Comparison of ENCODE assay signal across 8 cellular contexts in genomic region chr1:61081135-61081636, GRCh38. TPM values are rescaled to one million over a fixed set of nuclear protein-coding genes. Genes with fewer than 3 reads are reported as not detected.
DNase-seq lines count a peak whose midpoint lies in the region; ATAC-seq and TF ChIP-seq lines count a peak whose summit lies in the region.

No MANE protein-coding gene starts in this region.

- H3F3A ChIP-seq in DOHH2 (ENCODE audit: control insufficient read depth, insufficient read depth): peaks cover 48% of the 10 kb centered on the region

- H3K36me3 ChIP-seq in DOHH2 (ENCODE audit: control insufficient read depth, low read length): no peaks in the 10 kb centered on the region
- no peaks in the 10 kb centered on the region for H3K36me3 ChIP-seq in prostate gland

- intact Hi-C loops in prostate gland (cut with DNase I): loop anchor here (5.0 to 10.0 kb wide), 2 partner anchors 101 to 374 kb away; no protein-coding TSS in a partner anchor

- H3K27ac ChIP-seq in DOHH2 (ENCODE audit: low read depth, low read length) (peak overlapping the region; percentile 72), epithelial cell of prostate (peak overlapping the region; percentile 73), prostate gland (peak overlapping the region; percentile 89 to 97)

- H3K9me2 ChIP-seq in DOHH2 (replicated peaks; ENCODE audit: control insufficient read depth, low read length): no peaks in the 10 kb centered on the region

- H3K27me3 ChIP-seq in DOHH2 (ENCODE audit: control insufficient read depth, low read length): no peaks in the 10 kb centered on the region
- H3K27me3 ChIP-seq in prostate gland (replicated peaks; ENCODE audit: insufficient read depth): no peaks in the 10 kb centered on the region

- peak overlapping the region; percentile 98 for H3K4me2 ChIP-seq in DOHH2 (ENCODE audit: low read length)

- H4K20me1 ChIP-seq in DOHH2 (ENCODE audit: control insufficient read depth, insufficient read depth, low read depth, low read length): no peaks in the 10 kb centered on the region

- peaks cover 45% of the 10 kb centered on the region for H3K79me2 ChIP-seq in DOHH2 (ENCODE audit: control insufficient read depth, low read length)

- H3K9me3 ChIP-seq in DOHH2 (ENCODE audit: control insufficient read depth, insufficient read depth, low read length): no peaks in the 10 kb centered on the region
- H3K9me3 ChIP-seq in prostate gland: no peaks in the 10 kb centered on the region

- no peak for TF ChIP-seq CTCF in DOHH2 (IDR thresholded peaks at IDR 0.05; ENCODE audit: low read depth, low read length, poor library complexity, severe bottlenecking)
- TF ChIP-seq CTCF in prostate gland (IDR thresholded peaks at IDR 0.05): no peak

- H3K4me3 ChIP-seq in DOHH2 (ENCODE audit: low read length) (peak overlapping the region; percentile 90), prostate gland (peak overlapping the region; percentile 89 to 91)

- no peak for TF ChIP-seq POLR2A in prostate gland (IDR thresholded peaks at IDR 0.05)

- H3K4me1 ChIP-seq in DOHH2 (ENCODE audit: control insufficient read depth, low read length) (peaks cover 61% of the 10 kb centered on the region), prostate gland (replicated peaks) (peaks cover 12% of the 10 kb centered on the region)

- WGBS in prostate gland: under 1% methylated on average over 6 of the region's 6 CpGs

- peak; percentile 63 for DNase-seq in OCI-M1 (lab: John Stamatoyannopoulos, UW)
- DNase-seq in epithelial cell of prostate (ENCODE audit: low read depth, low spot score): no peak
- no peak for DNase-seq in prostate gland (ENCODE audit: low spot score)
- no peak for DNase-seq in activated CD8-positive, alpha-beta memory T cell treated with anti-CD3 and anti-CD28 coated beads, Interleukin-2, amount 50 U/mL, for 48 hours
- DNase-seq in stimulated activated CD4-positive, alpha-beta T cell treated with anti-CD3 and anti-CD28 coated beads, Interleukin-2, amount 100 ng/mL, for 48 hours: no peak

- ATAC-seq in GM21381 (IDR thresholded peaks at IDR 0.05; ENCODE audit: unreplicated experiment) (no peak), GM21528 (IDR thresholded peaks at IDR 0.05; ENCODE audit: low FRiP score, unreplicated experiment) (no peak)

RNA-seq across cellular contexts. Expression of gene NFIA, which starts 1.2 kb away (rescaled TPM):
- total RNA-seq in prostate gland: 10 to 100 TPM; 61.4 to 86.3 TPM
